In the genomic region with DNA sequence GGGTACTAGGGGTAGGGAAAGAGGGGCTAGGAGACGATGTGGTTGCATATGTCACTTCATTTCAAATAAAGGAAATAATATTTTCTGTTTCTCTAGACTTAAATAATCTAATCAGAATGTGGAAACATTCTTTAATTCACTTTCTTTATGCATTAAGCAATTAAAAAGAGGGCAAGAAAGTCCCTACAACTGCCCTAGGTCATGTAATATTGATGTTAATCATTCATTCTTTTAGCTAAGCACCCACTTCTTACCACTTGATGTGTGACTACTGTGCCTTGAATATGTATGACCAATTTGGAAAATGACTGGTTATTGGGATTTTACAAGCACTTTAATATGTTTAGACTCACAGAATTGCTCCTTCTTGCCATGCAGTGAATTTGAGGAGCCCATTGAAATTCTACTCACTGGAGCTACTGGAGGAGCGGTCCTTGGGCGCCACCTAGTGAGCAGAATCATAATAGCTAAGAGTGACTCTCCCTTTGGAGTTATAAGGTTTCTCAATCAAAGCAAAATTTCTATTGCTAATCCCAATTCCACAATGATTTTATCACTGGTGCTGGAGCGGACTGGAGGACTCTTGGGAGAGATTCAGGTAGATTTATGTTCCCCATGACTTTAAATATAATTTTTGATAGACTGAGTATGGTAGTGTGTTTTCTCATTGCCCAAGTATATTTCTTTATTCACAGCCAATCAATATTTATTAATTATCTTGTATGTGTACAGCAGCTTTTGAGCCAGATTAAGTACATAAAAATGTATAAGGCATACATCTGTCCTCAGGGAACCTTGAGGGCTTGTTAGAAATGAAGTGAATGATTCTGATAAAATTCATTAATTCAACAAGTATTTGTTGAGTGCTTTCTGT, we compare ENCODE assay signal across 8 cellular contexts.
DNase-seq lines count a peak whose midpoint lies in the region; ATAC-seq and TF ChIP-seq lines count a peak whose summit lies in the region.

No MANE protein-coding gene starts in this region.

- DNase-seq in CD1c-positive myeloid dendritic cell (ENCODE audit: extremely low spot score) (peak; percentile 78), NCI-H748 treated with DMSO at 0.1 percent for 48 hours (lab: John Stamatoyannopoulos, UW) (peak; percentile 59), mesothelial cell of epicardium (ENCODE audit: low spot score in 2 of 2, unreplicated experiment in 2 of 2) (peak; percentile 50 to 82)
- DNase-seq in activated CD4-positive, alpha-beta T cell treated with anti-CD3 and anti-CD28 coated beads, Interleukin-2, amount 50 U/mL, for 48 hours: peak; percentile 75 to 78
- DNase-seq in effector CD8-positive, alpha-beta T cell (lab: John Stamatoyannopoulos, UW): peak; percentile 48
- peak; percentile 12 to 60 for DNase-seq in stimulated activated CD8-positive, alpha-beta memory T cell treated with anti-CD3 and anti-CD28 coated beads, Interleukin-4, amount 100 ng/mL, for 4 hours (ENCODE audit: low read depth in 2 of 2, low spot score in 1 of 2)

- H3K4me1 Mint-ChIP-seq in mesothelial cell of epicardium: peaks cover 6% of the 10 kb centered on the region

- no peaks in the 10 kb centered on the region for H3K27me3 Mint-ChIP-seq in mesothelial cell of epicardium (ENCODE audit: low read depth)

- no peaks in the 10 kb centered on the region for H3K9me3 Mint-ChIP-seq in mesothelial cell of epicardium

- peak; percentile 84 for TF ChIP-seq CTCF in mesothelial cell of epicardium (IDR thresholded peaks at IDR 0.05; ENCODE audit: unreplicated experiment)

- ATAC-seq in GM19328 (IDR thresholded peaks at IDR 0.05; ENCODE audit: unreplicated experiment): peak; percentile 86
- ATAC-seq in HG03432 (IDR thresholded peaks at IDR 0.05; ENCODE audit: unreplicated experiment): peak; percentile 96

- no peak overlapping the region for H3K4me3 Mint-ChIP-seq in mesothelial cell of epicardium

- no peaks in the 10 kb centered on the region for H3K36me3 Mint-ChIP-seq in mesothelial cell of epicardium

- no peak overlapping the region for H3K27ac Mint-ChIP-seq in mesothelial cell of epicardium

Comparison
In these comparisons a context has a peak if more than half of its experiments do, and no peak if none do; other contexts are left out.
1. Peak in every context shown above with its lines: DNase-seq and ATAC-seq.